In genomic region chr9:125374443-125375309, GRCh38 we compare ENCODE assay signal across 8 cellular contexts.
A peak's percentile ranks its signal among the peaks of the same experiment; 100 is the strongest.
DNase-seq lines count a peak whose midpoint lies in the region; ATAC-seq and TF ChIP-seq lines count a peak whose summit lies in the region.

No MANE protein-coding gene starts in this region.

- H3K9me3 Mint-ChIP-seq in Caco-2 (ENCODE audit: unreplicated experiment), result no peaks in the 10 kb centered on the region
- H3K9me3 Mint-ChIP-seq in dendritic cell treated with granulocyte-macrophage colony-stimulating factor and Interleukin-4, amounts not matched to agents 40 ng/mL and 50 ng/mL, for 4 days, result no peaks in the 10 kb centered on the region

- no peaks in the 10 kb centered on the region for H3K4me1 ChIP-seq in Caco-2
- H3K4me1 ChIP-seq in right lobe of liver, result no peaks in the 10 kb centered on the region

- DNase-seq in Caco-2 (peak; percentile 81), HFF-Myc (ENCODE audit: extremely low read depth, low read depth) (peak; percentile 25), NCI-H446 treated with DMSO at 0.1 percent for 48 hours (lab: John Stamatoyannopoulos, UW) (peak; percentile 16), right lobe of liver (peak; percentile 55 to 75 (median 68))
- peak; percentile 80 for DNase-seq in activated CD4-positive, alpha-beta T cell treated with anti-CD3 and anti-CD28 coated beads for 48 hours
- DNase-seq in stimulated activated CD4-positive, alpha-beta T cell treated with anti-CD3 and anti-CD28 coated beads, Interleukin-4, amount 100 ng/mL, for 24 hours, result peak; percentile 68

- no peak overlapping the region for H3K27ac ChIP-seq in right lobe of liver

- no TSS peak for BruUV-seq in Caco-2 (replicated peaks; lab: Mats Ljungman, UMichigan)

- WGBS in right lobe of liver (ENCODE audit: insufficient coverage, low coverage, low lambda C conversion rate, missing lambda C conversion rate), result 1% methylated on average over 16 of the region's 24 CpGs

- peak overlapping the region; percentile 67 for H3K4me3 Mint-ChIP-seq in Caco-2 (ENCODE audit: unreplicated experiment)
- peak overlapping the region; percentile 68 for H3K4me3 Mint-ChIP-seq in dendritic cell treated with granulocyte-macrophage colony-stimulating factor and Interleukin-4, amounts not matched to agents 40 ng/mL and 50 ng/mL, for 4 days

- H3K27me3 ChIP-seq in Caco-2 (replicated peaks; ENCODE audit: control insufficient read depth, insufficient read depth, low read length), result no peaks in the 10 kb centered on the region
- no peaks in the 10 kb centered on the region for H3K27me3 ChIP-seq in right lobe of liver

- POLR2A ChIA-PET in Caco-2 (lab: Charles Lee), result no interaction called here

- no peaks in the 10 kb centered on the region for H3K27me3 Mint-ChIP-seq in Caco-2 (ENCODE audit: insufficient read depth, unreplicated experiment)
- peaks cover 10% of the 10 kb centered on the region for H3K27me3 Mint-ChIP-seq in dendritic cell treated with granulocyte-macrophage colony-stimulating factor and Interleukin-4, amounts not matched to agents 40 ng/mL and 50 ng/mL, for 4 days

- TF ChIP-seq CTCF in Caco-2 (IDR thresholded peaks at IDR 0.05; ENCODE audit: insufficient read depth in 1 of 2, low read depth in 1 of 2, low read length in 1 of 2, severe bottlenecking in 1 of 2, unreplicated experiment in 1 of 2), result peak; percentile 80 to 88
- peak; percentile 77 for TF ChIP-seq CTCF in HFF-Myc (IDR thresholded peaks at IDR 0.05; ENCODE audit: low read depth, low read length, missing control alignments)
- TF ChIP-seq CTCF in right lobe of liver (IDR thresholded peaks at IDR 0.05), result peak; percentile 63 to 78 (median 72)

- no peak for TF ChIP-seq POLR2A in right lobe of liver (IDR thresholded peaks at IDR 0.05)

- H3K36me3 ChIP-seq in Caco-2 (ENCODE audit: control insufficient read depth, insufficient read depth, low read length), result no peaks in the 10 kb centered on the region
- no peaks in the 10 kb centered on the region for H3K36me3 ChIP-seq in right lobe of liver

- H3K4me3 ChIP-seq in Caco-2 (ENCODE audit: low read depth, low read length) (peak overlapping the region; percentile 21), HFF-Myc (replicated peaks; ENCODE audit: low read depth, low read length) (no peak overlapping the region), right lobe of liver (peak overlapping the region in 2 of 3 donors; percentile 19 to 32)

- peaks cover 34% of the 10 kb centered on the region for H3K36me3 Mint-ChIP-seq in Caco-2 (ENCODE audit: insufficient read depth, unreplicated experiment)
- no peaks in the 10 kb centered on the region for H3K36me3 Mint-ChIP-seq in dendritic cell treated with granulocyte-macrophage colony-stimulating factor and Interleukin-4, amounts not matched to agents 40 ng/mL and 50 ng/mL, for 4 days (ENCODE audit: low read depth)

- H3K27ac Mint-ChIP-seq in Caco-2 (ENCODE audit: unreplicated experiment), result peak overlapping the region; percentile 44
- H3K27ac Mint-ChIP-seq in dendritic cell treated with granulocyte-macrophage colony-stimulating factor and Interleukin-4, amounts not matched to agents 40 ng/mL and 50 ng/mL, for 4 days, result no peak overlapping the region

- intact Hi-C loops in Caco-2 (cut with micrococcal nuclease; ENCODE audit: unreplicated experiment) (loop anchor here (1.0 to 10.0 kb wide), 4 partner anchors 118 to 600 kb away; partner anchors contain the start of genes NR6A1, OLFML2A and SCAI), right lobe of liver (cut with DNase I) (loop anchor here in 1 of 2 donors (10.0 kb wide), 1 partner anchor 590 kb away; no protein-coding TSS in a partner anchor)
- intact Hi-C loops in dendritic cell treated with granulocyte-macrophage colony-stimulating factor and Interleukin-4, amounts not matched to agents 40 ng/mL and 50 ng/mL, for 4 days (cut with micrococcal nuclease), result loop anchor here (5.0 kb wide), 1 partner anchor 522 kb away; the partner anchor contains the start of gene WDR38

- peaks cover 13% of the 10 kb centered on the region for H3K4me1 Mint-ChIP-seq in Caco-2 (ENCODE audit: low read depth, unreplicated experiment)
- H3K4me1 Mint-ChIP-seq in dendritic cell treated with granulocyte-macrophage colony-stimulating factor and Interleukin-4, amounts not matched to agents 40 ng/mL and 50 ng/mL, for 4 days (ENCODE audit: low read depth), result peaks cover 13% of the 10 kb centered on the region

- CTCF ChIA-PET in Caco-2 (lab: Charles Lee), result no interaction called here

- ATAC-seq in right lobe of liver (peak; percentile 88 to 96 (median 91)), HG03025 (IDR thresholded peaks at IDR 0.05; ENCODE audit: low FRiP score, unreplicated experiment) (no peak)

- H3K9me3 ChIP-seq in Caco-2, result no peaks in the 10 kb centered on the region
- no peaks in the 10 kb centered on the region for H3K9me3 ChIP-seq in right lobe of liver

Comparison
In these comparisons a context has a peak if more than half of its experiments do, and no peak if none do; other contexts are left out.
1. DNase-seq: peak in every context shown above with its lines; median percentile 81 in Caco-2; 80 in activated CD4-positive, alpha-beta T cell treated with anti-CD3 and anti-CD28 coated beads for 48 hours; 68 in right lobe of liver; 68 in stimulated activated CD4-positive, alpha-beta T cell treated with anti-CD3 and anti-CD28 coated beads, Interleukin-4, amount 100 ng/mL, for 24 hours; 25 in HFF-Myc; 16 in NCI-H446 treated with DMSO at 0.1 percent for 48 hours.